Comparison of ENCODE assay signal across 18 cellular contexts in genomic region chr7:156475179-156475578, GRCh38.
A peak's percentile ranks its signal among the peaks of the same experiment; 100 is the strongest.
DNase-seq lines count a peak whose midpoint lies in the region; ATAC-seq, FAIRE-seq and TF ChIP-seq lines count a peak whose summit lies in the region.
"Had no signal": no experiment of that assay in that cellular context is flagged by ENCODE, and none has a peak within 500 bp of the region (broad histone marks: within the 10 kb centered on the region; RNA-seq: fewer than 3 reads in every experiment).

No MANE protein-coding gene starts in this region.

- no peak for TF ChIP-seq CTCF in upper lobe of right lung (IDR thresholded peaks at IDR 0.05)

- no peaks in the 10 kb centered on the region for H3K9me3 ChIP-seq in upper lobe of right lung
- H3K9me3 ChIP-seq: psoas muscle had no signal

- no peaks in the 10 kb centered on the region for H3K27me3 ChIP-seq in upper lobe of right lung
- no peaks in the 10 kb centered on the region for H3K27me3 ChIP-seq in H7 (ENCODE audit: control insufficient read depth, insufficient read depth, low read length)
- H3K27me3 ChIP-seq: brain microvascular endothelial cell had no signal

- no peaks in the 10 kb centered on the region for H3K4me1 ChIP-seq in upper lobe of right lung
- H3K4me1 ChIP-seq: psoas muscle had no signal

- H3K4me3 ChIP-seq in upper lobe of right lung (no peak overlapping the region), H7 (ENCODE audit: insufficient read depth, low read depth, low read length) (no peak overlapping the region)
- H3K4me3 ChIP-seq: psoas muscle had no signal

- DNase-seq in Daoy (ENCODE audit: low read depth): peak; percentile 90
- DNase-seq in RCC 7860 (ENCODE audit: low spot score): peak; percentile 62
- DNase-seq in kidney tubule cell (ENCODE audit: low spot score): peak; percentile 75
- no peak for DNase-seq in upper lobe of right lung
- no peak for DNase-seq in HT-29 (ENCODE audit: low spot score)
- no peak for DNase-seq in germinal center (ENCODE audit: low spot score)
- no peak for DNase-seq in H7
- DNase-seq: activated naive CD4-positive, alpha-beta T cell treated with anti-CD3 and anti-CD28 coated beads, Interleukin-2, amount 10 ng/mL, durations not matched to agents 7 days and 5 days; CD8-positive, alpha-beta T cell; erythroblast; glutamatergic neuron; mammary epithelial cell; NCI-H187 treated with DMSO at 0.1 percent for 48 hours; nephron progenitor cell; psoas muscle; stimulated activated CD4-positive, alpha-beta T cell treated with anti-CD3 and anti-CD28 coated beads, Interleukin-12 subunit alpha, Interleukin-12 subunit beta, amount 100 ng/mL, for 4 hours had no signal

- ATAC-seq in HG02759 (IDR thresholded peaks at IDR 0.05; ENCODE audit: unreplicated experiment) (peak; percentile 72), upper lobe of right lung (no peak)
- ATAC-seq: CD8-positive, alpha-beta T cell had no signal

- intact Hi-C loops in upper lobe of right lung (cut with DNase I): loop anchor here (10.0 kb wide), 1 partner anchor 660 kb away; the partner anchor contains the start of gene SHH

- no peak overlapping the region for H3K27ac ChIP-seq in upper lobe of right lung
- H3K27ac ChIP-seq: brain microvascular endothelial cell, psoas muscle had no signal

- FAIRE-seq in RCC 7860 (lab: Jason Lieb, UNC): peak; percentile 67

- no peaks in the 10 kb centered on the region for H3K36me3 ChIP-seq in upper lobe of right lung
- no peaks in the 10 kb centered on the region for H3K36me3 ChIP-seq in H7 (replicated peaks; ENCODE audit: control insufficient read depth, insufficient read depth, low read length)
- H3K36me3 ChIP-seq: brain microvascular endothelial cell had no signal

Comparison
In these comparisons a context has a peak if more than half of its experiments do, and no peak if none do; other contexts are left out.
1. DNase-seq: peak in Daoy (single experiment), RCC 7860 (single experiment) and kidney tubule cell (single experiment); none in upper lobe of right lung (single experiment), HT-29 (single experiment), germinal center (single experiment) and H7 (single experiment).